Comparison of ENCODE assay signal across 8 cellular contexts in the genomic region with DNA sequence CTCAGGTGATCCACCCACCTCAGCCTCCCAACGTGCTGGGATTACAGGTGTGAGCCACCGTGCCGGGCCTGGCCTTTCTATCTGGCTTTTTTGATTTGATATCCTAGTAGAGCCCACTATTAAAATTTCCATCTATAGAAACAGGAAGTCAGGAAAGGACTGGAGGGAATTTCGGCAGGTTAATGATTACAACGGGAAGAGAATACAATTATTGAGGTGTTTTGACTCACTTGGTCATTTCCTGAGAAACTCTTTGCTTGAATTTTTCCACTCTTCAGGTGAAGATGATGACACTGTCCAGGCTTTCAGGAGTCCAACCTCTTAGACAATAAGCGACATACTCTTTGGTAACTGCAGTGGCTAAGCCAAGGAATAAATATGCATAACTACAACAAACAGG. TPM values are rescaled to one million over a fixed set of nuclear protein-coding genes. Genes with fewer than 3 reads are reported as not detected.
A peak's percentile ranks its signal among the peaks of the same experiment; 100 is the strongest.
DNase-seq lines count a peak whose midpoint lies in the region; ATAC-seq, FAIRE-seq and TF ChIP-seq lines count a peak whose summit lies in the region.

No MANE protein-coding gene starts in this region.

- H3K4me3 Mint-ChIP-seq in T-helper 1 cell treated with Interleukin-12 subunit alpha and Interleukin-12 subunit beta and Interleukin-4 antibody, amounts not matched to agents 30 μg/mL and 1 μg/mL, for 36 hours = peak overlapping the region; percentile 98
- H3K4me3 Mint-ChIP-seq in activated naive CD8-positive, alpha-beta T cell treated with anti-CD3 and anti-CD28 coated beads, Interleukin-2, amount 50 U/mL, for 24 hours = peak overlapping the region; percentile 96

- no peak for TF ChIP-seq CTCF in kidney (IDR thresholded peaks at IDR 0.05; ENCODE audit: borderline replicate concordance, extremely low read depth, insufficient read depth)

- FAIRE-seq in kidney (lab: Jason Lieb, UNC) = no peak

- no peaks in the 10 kb centered on the region for H3K27me3 Mint-ChIP-seq in T-helper 1 cell treated with Interleukin-12 subunit alpha and Interleukin-12 subunit beta and Interleukin-4 antibody, amounts not matched to agents 30 μg/mL and 1 μg/mL, for 36 hours (ENCODE audit: low read depth)
- H3K27me3 Mint-ChIP-seq in activated naive CD8-positive, alpha-beta T cell treated with anti-CD3 and anti-CD28 coated beads, Interleukin-2, amount 50 U/mL, for 24 hours = no peaks in the 10 kb centered on the region

- ATAC-seq in activated naive CD8-positive, alpha-beta T cell treated with anti-CD3 and anti-CD28 coated beads, Interleukin-2, amount 50 U/mL, for 24 hours = no peak

- H3K36me3 Mint-ChIP-seq in T-helper 1 cell treated with Interleukin-12 subunit alpha and Interleukin-12 subunit beta and Interleukin-4 antibody, amounts not matched to agents 30 μg/mL and 1 μg/mL, for 36 hours (ENCODE audit: low read depth) = peaks cover 11% of the 10 kb centered on the region
- peaks cover 5% of the 10 kb centered on the region for H3K36me3 Mint-ChIP-seq in activated naive CD8-positive, alpha-beta T cell treated with anti-CD3 and anti-CD28 coated beads, Interleukin-2, amount 50 U/mL, for 24 hours (ENCODE audit: low read depth)

- intact Hi-C loops in kidney (cut with DNase I) = no loop called here

- H3K4me1 ChIP-seq in kidney (ENCODE audit: control insufficient read depth in 1 of 2, insufficient read depth in 1 of 2, low read depth in 1 of 2, low read length in 2 of 2) = peaks cover 18 to 22% of the 10 kb centered on the region in 2 donors
- peaks cover 7% of the 10 kb centered on the region for H3K4me1 ChIP-seq in stomach smooth muscle (ENCODE audit: control insufficient read depth, insufficient read depth, low read length)

- H3K27me3 ChIP-seq in stomach smooth muscle (ENCODE audit: control insufficient read depth in 1 of 2, insufficient read depth in 2 of 2, low read length in 2 of 2) = no peaks in the 10 kb centered on the region

- H3K9me3 ChIP-seq in kidney (ENCODE audit: control insufficient read depth in 1 of 2, low read length in 2 of 2) (no peaks in the 10 kb centered on the region), stomach smooth muscle (ENCODE audit: control insufficient read depth in 2 of 2, low read length in 2 of 2) (no peaks in the 10 kb centered on the region)

- H3K27ac ChIP-seq in kidney (ENCODE audit: low read depth in 2 of 2, low read length in 2 of 2) (peak overlapping the region; percentile 98 to 99), stomach smooth muscle (ENCODE audit: low read length) (peak overlapping the region; percentile 96)

- H3K36me3 ChIP-seq in kidney (ENCODE audit: control insufficient read depth in 1 of 2, insufficient read depth in 2 of 2, low read length in 2 of 2) (peaks cover 0 to 4% of the 10 kb centered on the region in 2 donors), stomach smooth muscle (ENCODE audit: control insufficient read depth in 2 of 2, insufficient read depth in 2 of 2, low read length in 2 of 2) (no peaks in the 10 kb centered on the region)

- H3K4me3 ChIP-seq in kidney (ENCODE audit: low read length in 2 of 2) = peak overlapping the region; percentile 76 to 89
- H3K4me3 ChIP-seq in stomach smooth muscle (ENCODE audit: low read length in 2 of 2) = peak overlapping the region; percentile 75 to 96

- H3K27ac Mint-ChIP-seq in T-helper 1 cell treated with Interleukin-12 subunit alpha and Interleukin-12 subunit beta and Interleukin-4 antibody, amounts not matched to agents 30 μg/mL and 1 μg/mL, for 36 hours = no peak overlapping the region
- H3K27ac Mint-ChIP-seq in activated naive CD8-positive, alpha-beta T cell treated with anti-CD3 and anti-CD28 coated beads, Interleukin-2, amount 50 U/mL, for 24 hours = peak overlapping the region; percentile 97

- DNase-seq in T-helper 1 cell (no peak), kidney (no peak), anterior cingulate cortex (lab: John Stamatoyannopoulos, UW) (no peak), nucleus accumbens (lab: John Stamatoyannopoulos, UW) (no peak), GF-D8 (lab: John Stamatoyannopoulos, UW) (no peak)
- no peak for DNase-seq in activated naive CD8-positive, alpha-beta T cell treated with anti-CD3 and anti-CD28 coated beads, Interleukin-2, amount 50 U/mL, for 24 hours

- peaks cover 49% of the 10 kb centered on the region for H3K4me1 Mint-ChIP-seq in T-helper 1 cell treated with Interleukin-12 subunit alpha and Interleukin-12 subunit beta and Interleukin-4 antibody, amounts not matched to agents 30 μg/mL and 1 μg/mL, for 36 hours (ENCODE audit: low read depth)
- peaks cover 58% of the 10 kb centered on the region for H3K4me1 Mint-ChIP-seq in activated naive CD8-positive, alpha-beta T cell treated with anti-CD3 and anti-CD28 coated beads, Interleukin-2, amount 50 U/mL, for 24 hours

- peak overlapping the region in 1 of 2 donors; percentile 89 for H3K9ac ChIP-seq in kidney (ENCODE audit: low read length in 2 of 2)
- peak overlapping the region; percentile 95 to 98 for H3K9ac ChIP-seq in stomach smooth muscle (ENCODE audit: low read length in 2 of 2)

- H3K9me3 Mint-ChIP-seq in T-helper 1 cell treated with Interleukin-12 subunit alpha and Interleukin-12 subunit beta and Interleukin-4 antibody, amounts not matched to agents 30 μg/mL and 1 μg/mL, for 36 hours = no peaks in the 10 kb centered on the region
- H3K9me3 Mint-ChIP-seq in activated naive CD8-positive, alpha-beta T cell treated with anti-CD3 and anti-CD28 coated beads, Interleukin-2, amount 50 U/mL, for 24 hours = no peaks in the 10 kb centered on the region

RNA-seq across cellular contexts. Expression of a gene that starts 1.1 kb away (rescaled TPM):
- total RNA-seq in kidney = 77.0 TPM
- 24.4 TPM for polyA plus RNA-seq in kidney (ENCODE audit: insufficient read depth, low read depth, low replicate concordance)
